8 cellular contexts compared by ENCODE assay signal in genomic region chr5:159263569-159263905, GRCh38. TPM values are rescaled to one million over a fixed set of nuclear protein-coding genes. Genes with fewer than 3 reads are reported as not detected.
DNase-seq lines count a peak whose midpoint lies in the region; ATAC-seq and TF ChIP-seq lines count a peak whose summit lies in the region.

No MANE protein-coding gene starts in this region.

- peak; percentile 18 for DNase-seq in activated CD4-positive, alpha-beta T cell treated with anti-CD3 and anti-CD28 coated beads for 36 hours
- DNase-seq in activated CD4-positive, alpha-beta T cell treated with anti-CD3 and anti-CD28 coated beads for 48 hours, result no peak
- DNase-seq in kidney epithelial cell (ENCODE audit: low read depth) (no peak), testis (no peak), DMS79 treated with DMSO at 0.1 percent for 48 hours (lab: John Stamatoyannopoulos, UW) (no peak), G401 (ENCODE audit: low spot score) (no peak)

- peaks cover 32% of the 10 kb centered on the region for H3K36me3 Mint-ChIP-seq in activated CD4-positive, alpha-beta T cell treated with anti-CD3 and anti-CD28 coated beads for 36 hours (ENCODE audit: low read depth)

- POLR2A ChIA-PET in activated CD4-positive, alpha-beta T cell treated with anti-CD3 and anti-CD28 coated beads for 36 hours (lab: Charles Lee), result no interaction called here

- CTCF ChIA-PET in activated CD4-positive, alpha-beta T cell treated with anti-CD3 and anti-CD28 coated beads for 36 hours (lab: Charles Lee), result interaction anchor here (0.7 to 1.7 kb wide), 5 partner anchors 13 to 759 kb away, joined by 3 to 4 read pairs (median 4); no protein-coding TSS in a partner anchor

- H3K9me3 ChIP-seq in testis, result no peaks in the 10 kb centered on the region

- in situ Hi-C loops in G401 (cut with HindIII; ENCODE audit: low sequenced_read_pairs), result no loop called here

- 3 to 10% (median 7%) methylated on average over 10 of the region's 10 CpGs for WGBS in adipose tissue, 3 donors
- 1% methylated on average over 10 of the region's 10 CpGs for WGBS in testis, 2 donors

- intact Hi-C loops in activated CD4-positive, alpha-beta T cell treated with anti-CD3 and anti-CD28 coated beads for 36 hours (cut with DNase I, micrococcal nuclease), result loop anchor here (1.0 to 10.0 kb wide), 13 partner anchors 23 to 1659 kb away; partner anchors contain the start of genes PTTG1 (in 1 of the 2), PWWP2A (in 1 of the 2), RNF145 (in 1 of the 2) and TTC1 (in 1 of the 2)
- intact Hi-C loops in testis (cut with DNase I; ENCODE audit: low total_unique reads), result no loop called here

- H3K27ac ChIP-seq in adipose tissue (ENCODE audit: low read depth, low read length), result peak overlapping the region; percentile 45
- H3K27ac ChIP-seq in testis, result peak overlapping the region; percentile 57 to 92

- H3K4me3 ChIP-seq in kidney epithelial cell (ENCODE audit: low read depth, low read length) (peak overlapping the region; percentile 83), testis (peak overlapping the region; percentile 94 to 100)

- H3K36me3 ChIP-seq in kidney epithelial cell (ENCODE audit: control insufficient read depth, insufficient read depth, low read length) (no peaks in the 10 kb centered on the region), testis (ENCODE audit: low read depth, missing control alignments) (no peaks in the 10 kb centered on the region)

- H3K4me3 Mint-ChIP-seq in activated CD4-positive, alpha-beta T cell treated with anti-CD3 and anti-CD28 coated beads for 36 hours, result peak overlapping the region; percentile 89

- H3K27ac Mint-ChIP-seq in activated CD4-positive, alpha-beta T cell treated with anti-CD3 and anti-CD28 coated beads for 36 hours, result peak overlapping the region; percentile 100

- H3K27me3 Mint-ChIP-seq in activated CD4-positive, alpha-beta T cell treated with anti-CD3 and anti-CD28 coated beads for 36 hours, result no peaks in the 10 kb centered on the region

- TF ChIP-seq CTCF in kidney epithelial cell (IDR thresholded peaks at IDR 0.05; ENCODE audit: insufficient read depth, low read length, poor library complexity, severe bottlenecking), result no peak
- no peak for TF ChIP-seq CTCF in testis (IDR thresholded peaks at IDR 0.05)

- H3K4me1 Mint-ChIP-seq in activated CD4-positive, alpha-beta T cell treated with anti-CD3 and anti-CD28 coated beads for 36 hours, result peaks cover 53% of the 10 kb centered on the region

- ATAC-seq in activated CD4-positive, alpha-beta T cell treated with anti-CD3 and anti-CD28 coated beads for 36 hours, result peak; percentile 4
- peak; percentile 20 for ATAC-seq in HG03139 (IDR thresholded peaks at IDR 0.05; ENCODE audit: unreplicated experiment)

- peaks cover 4% of the 10 kb centered on the region for H3K9me3 Mint-ChIP-seq in activated CD4-positive, alpha-beta T cell treated with anti-CD3 and anti-CD28 coated beads for 36 hours (ENCODE audit: low read depth)

- no peak for TF ChIP-seq POLR2A in testis (IDR thresholded peaks at IDR 0.05)

- H3K27me3 ChIP-seq in kidney epithelial cell (ENCODE audit: control insufficient read depth, insufficient read depth, low read length) (no peaks in the 10 kb centered on the region), testis (no peaks in the 10 kb centered on the region)

- H3K4me1 ChIP-seq in testis, result no peaks in the 10 kb centered on the region

RNA-seq across cellular contexts. Expression of gene UBLCP1, which starts 0.4 kb away (rescaled TPM):
- 10 to 100 TPM; 26.0 to 31.0 TPM for total RNA-seq in activated CD4-positive, alpha-beta T cell treated with anti-CD3 and anti-CD28 coated beads for 36 hours
- polyA plus RNA-seq in adipose tissue (10 to 100 TPM in 2 of 3 donors, 1 to 10 TPM in 1; 8.1 to 26.3 (median 13.6) TPM), testis (ENCODE audit: insufficient read depth, low read depth, low replicate concordance) (31.2 TPM)
- total RNA-seq in kidney epithelial cell (42.5 and 46.0 TPM in 2 replicates), testis (10 to 100 TPM; 29.6 to 39.1 TPM)
- total RNA-seq in G401 (2014; rRNA removed; shearing (Covaris generic)), result 40.7 and 69.8 TPM in 2 replicates

RNA-seq across cellular contexts. Expression of gene RNF145, which starts 54.2 kb away (rescaled TPM):
- 10 to 100 TPM; 81.9 to 87.5 TPM for total RNA-seq in activated CD4-positive, alpha-beta T cell treated with anti-CD3 and anti-CD28 coated beads for 36 hours
- polyA plus RNA-seq in adipose tissue, result 10 to 100 TPM; 11.6 to 40.8 (median 33.6) TPM
- 46.7 and 52.9 TPM in 2 replicates for total RNA-seq in kidney epithelial cell
- 10 to 100 TPM; 39.5 to 40.4 TPM for total RNA-seq in testis
- polyA plus RNA-seq in testis (ENCODE audit: insufficient read depth, low read depth, low replicate concordance), result 30.0 TPM
- total RNA-seq in G401 (2014; rRNA removed; shearing (Covaris generic)), result 68.6 and 69.0 TPM in 2 replicates
